Comparison of ENCODE assay signal across 22 cellular contexts in genomic region chr9:6870650-6871477, GRCh38.
A peak's percentile ranks its signal among the peaks of the same experiment; 100 is the strongest.
DNase-seq lines count a peak whose midpoint lies in the region; ATAC-seq and TF ChIP-seq lines count a peak whose summit lies in the region.
"Had no signal": no experiment of that assay in that cellular context is flagged by ENCODE, and none has a peak within 500 bp of the region (broad histone marks: within the 10 kb centered on the region; RNA-seq: fewer than 3 reads in every experiment).

No MANE protein-coding gene starts in this region.

- CTCF ChIA-PET in Calu3 (lab: Charles Lee) = interaction anchor here (0.6 kb wide), 1 partner anchor 423 kb away, joined by 4 read pairs; no protein-coding TSS in a partner anchor

- H3K27ac Mint-ChIP-seq in activated T-cell treated with anti-CD3 and anti-CD28 coated beads, Interleukin-2, amount 50 U/mL, for 24 hours = peak overlapping the region; percentile 36
- H3K27ac Mint-ChIP-seq in Calu3 (ENCODE audit: unreplicated experiment) = no peak overlapping the region

- no peak overlapping the region for H3K4me3 Mint-ChIP-seq in activated T-cell treated with anti-CD3 and anti-CD28 coated beads, Interleukin-2, amount 50 U/mL, for 24 hours
- no peak overlapping the region for H3K4me3 Mint-ChIP-seq in Calu3 (ENCODE audit: low read depth, unreplicated experiment)
- H3K4me3 Mint-ChIP-seq: CD4-positive, CD25-positive, alpha-beta regulatory T cell had no signal

- H3K36me3 Mint-ChIP-seq in activated T-cell treated with anti-CD3 and anti-CD28 coated beads, Interleukin-2, amount 50 U/mL, for 24 hours (ENCODE audit: low read depth) = peaks cover 47% of the 10 kb centered on the region
- H3K36me3 Mint-ChIP-seq in Calu3 (ENCODE audit: insufficient read depth, unreplicated experiment) = no peaks in the 10 kb centered on the region

- no peaks in the 10 kb centered on the region for H3K27me3 Mint-ChIP-seq in activated T-cell treated with anti-CD3 and anti-CD28 coated beads, Interleukin-2, amount 50 U/mL, for 24 hours
- H3K27me3 Mint-ChIP-seq in Calu3 (ENCODE audit: unreplicated experiment) = no peaks in the 10 kb centered on the region
- H3K27me3 Mint-ChIP-seq: CD4-positive, CD25-positive, alpha-beta regulatory T cell had no signal

- TF ChIP-seq CTCF in Calu3 (IDR thresholded peaks at IDR 0.05; ENCODE audit: unreplicated experiment) = no peak

- intact Hi-C loops in Calu3 (cut with micrococcal nuclease; ENCODE audit: unreplicated experiment) = no loop called here

- no peaks in the 10 kb centered on the region for H3K9me3 Mint-ChIP-seq in activated T-cell treated with anti-CD3 and anti-CD28 coated beads, Interleukin-2, amount 50 U/mL, for 24 hours
- H3K9me3 Mint-ChIP-seq in Calu3 (ENCODE audit: low read depth, unreplicated experiment) = no peaks in the 10 kb centered on the region
- H3K9me3 Mint-ChIP-seq: CD4-positive, CD25-positive, alpha-beta regulatory T cell had no signal

- H3K4me1 Mint-ChIP-seq in activated T-cell treated with anti-CD3 and anti-CD28 coated beads, Interleukin-2, amount 50 U/mL, for 24 hours (ENCODE audit: low read depth) = peaks cover 74% of the 10 kb centered on the region
- peaks cover under 1% of the 10 kb centered on the region for H3K4me1 Mint-ChIP-seq in Calu3 (ENCODE audit: low read depth, unreplicated experiment)

- no peak for ATAC-seq in HG02588 (IDR thresholded peaks at IDR 0.05; ENCODE audit: unreplicated experiment)
- ATAC-seq: left lung, mucosa of descending colon had no signal

- no peak for DNase-seq in activated T-cell treated with anti-CD3 and anti-CD28 coated beads, Interleukin-2, amount 50 U/mL, for 24 hours
- no peak for DNase-seq in activated T-cell treated with anti-CD3 and anti-CD28 coated beads, Interleukin-2, amount 50 U/mL, for 1 hour
- DNase-seq in cerebellum (ENCODE audit: low spot score) = peak; percentile 36
- peak; percentile 16 for DNase-seq in iPS-NIHi7 (ENCODE audit: extremely low spot score)
- peak; percentile 9 for DNase-seq in renal cortical epithelial cell (ENCODE audit: low read depth)
- no peak for DNase-seq in KG1 (lab: John Stamatoyannopoulos, UW)
- no peak for DNase-seq in Calu3
- DNase-seq: 8988T; activated CD8-positive, alpha-beta memory T cell treated with anti-CD3 and anti-CD28 coated beads for 24 hours; activated naive CD4-positive, alpha-beta T cell treated with Interleukin-2 at 50 U/mL for 16 hours; activated T-cell treated with anti-CD3 and anti-CD28 coated beads, Interleukin-2, amount 50 U/mL, for 48 hours; amniotic stem cell; CD4-positive, CD25-positive, alpha-beta regulatory T cell; foreskin fibroblast; immature natural killer cell; left lung; mucosa of descending colon; NCI-H1694 treated with DMSO at 0.1 percent for 48 hours; NCI-H2171 treated with DMSO at 0.1 percent for 48 hours; NCI-H524 treated with DMSO at 0.1 percent for 48 hours; upper lobe of left lung had no signal

- BruUV-seq in Calu3 (replicated peaks; lab: Mats Ljungman, UMichigan) = no TSS peak

Comparison
In these comparisons a context has a peak if more than half of its experiments do, and no peak if none do; other contexts are left out.
1. DNase-seq: peak in cerebellum (single experiment), iPS-NIHi7 (single experiment) and renal cortical epithelial cell (single experiment); none in activated T-cell treated with anti-CD3 and anti-CD28 coated beads, Interleukin-2, amount 50 U/mL, for 24 hours (single experiment), activated T-cell treated with anti-CD3 and anti-CD28 coated beads, Interleukin-2, amount 50 U/mL, for 1 hour (single experiment), KG1 (single experiment) and Calu3 (single experiment).